In the genomic region with DNA sequence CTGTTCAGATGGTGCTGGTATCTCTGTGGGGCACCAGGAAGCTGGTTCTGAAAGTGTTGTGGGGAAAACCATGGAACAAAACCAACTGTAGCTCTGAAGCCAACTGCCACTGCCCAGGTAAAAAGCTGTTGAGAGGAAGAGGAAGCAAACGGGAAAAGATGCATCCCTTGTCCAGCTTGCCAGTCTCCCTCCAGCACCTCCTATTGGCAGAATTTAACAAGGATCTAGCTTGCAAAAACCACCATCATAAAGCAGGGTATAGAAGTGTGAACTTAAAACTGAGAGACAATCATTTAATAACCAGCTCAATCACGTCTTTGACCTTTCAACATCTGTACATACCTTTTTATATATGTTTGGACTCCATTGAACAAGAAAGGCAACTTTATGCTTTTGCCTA, we compare ENCODE assay signal across 22 cellular contexts. TPM values are rescaled to one million over a fixed set of nuclear protein-coding genes. Genes with fewer than 3 reads are reported as not detected.
A peak's percentile ranks its signal among the peaks of the same experiment; 100 is the strongest.
DNase-seq lines count a peak whose midpoint lies in the region; ATAC-seq, FAIRE-seq and TF ChIP-seq lines count a peak whose summit lies in the region.
"Had no signal": no experiment of that assay in that cellular context is flagged by ENCODE, and none has a peak within 500 bp of the region (broad histone marks: within the 10 kb centered on the region; RNA-seq: fewer than 3 reads in every experiment).

No MANE protein-coding gene starts in this region.

- 0 out of 2 replicates have a peak, but pooled peaks have one; percentile 22 for TF ChIP-seq CTCF in 22Rv1 (IDR thresholded peaks at IDR 0.05)
- TF ChIP-seq CTCF in WTC11 (IDR thresholded peaks at IDR 0.05), result no peak

- H3K36me3 Mint-ChIP-seq in WTC11, result no peaks in the 10 kb centered on the region
- H3K36me3 Mint-ChIP-seq: CD14-positive monocyte had no signal

- FAIRE-seq in GM12891 (lab: Jason Lieb, UNC), result peak; percentile 56
- FAIRE-seq: A549 had no signal

- no peak for DNase-seq in GM12891 (ENCODE audit: insufficient read length, low spot score)
- no peak for DNase-seq in WTC11 (ENCODE audit: low spot score)
- peak; percentile 41 for DNase-seq in iPS-NIHi11 (ENCODE audit: low spot score)
- no peak for DNase-seq in activated CD4-positive, alpha-beta T cell treated with anti-CD3 and anti-CD28 coated beads, Interleukin-2, amount 50 U/mL, for 48 hours
- no peak for DNase-seq in SHP77 (lab: John Stamatoyannopoulos, UW)
- DNase-seq: GF-D8, HFFc6, KBM-7, NCI-H1105, NCI-H1694, NCI-H2081 treated with DMSO at 0.1 percent for 48 hours, NCI-H510A, NCI-H82, OCI-M1 had no signal

- H3K4me3 Mint-ChIP-seq in WTC11, result no peak overlapping the region
- H3K4me3 Mint-ChIP-seq: CD14-positive monocyte, HFFc6 had no signal

- ATAC-seq in WTC11 (peak; percentile 74), HG02763 (IDR thresholded peaks at IDR 0.05; ENCODE audit: unreplicated experiment) (no peak), GM19395 (IDR thresholded peaks at IDR 0.05; ENCODE audit: unreplicated experiment) (no peak)
- ATAC-seq: A549 had no signal

- POLR2A ChIA-PET in WTC11 (lab: Charles Lee), result interaction anchor here (0.5 kb wide), 1 partner anchor 127 kb away, joined by 3 read pairs; no protein-coding TSS in a partner anchor

- H3K4me1 Mint-ChIP-seq in WTC11, result no peaks in the 10 kb centered on the region
- H3K4me1 Mint-ChIP-seq: CD14-positive monocyte had no signal

- peaks cover 9% of the 10 kb centered on the region for H3K27me3 Mint-ChIP-seq in WTC11 (ENCODE audit: low read depth)

- no peaks in the 10 kb centered on the region for H3K9me3 Mint-ChIP-seq in WTC11
- H3K9me3 Mint-ChIP-seq: HFFc6 had no signal

- TF ChIP-seq POLR2A in GM12891 (IDR thresholded peaks at IDR 0.05; ENCODE audit: low read depth, low read length), result no peak

- H3K27ac Mint-ChIP-seq in WTC11, result no peak overlapping the region
- H3K27ac Mint-ChIP-seq: HFFc6 had no signal

- CTCF ChIA-PET in WTC11 (lab: Charles Lee), result interaction anchor here (0.7 to 1.8 kb wide), 16 partner anchors 9 to 298 kb away, joined by 3 to 7 read pairs (median 3); no protein-coding TSS in a partner anchor

- no peak overlapping the region for H3K27ac ChIP-seq in 22Rv1
- H3K27ac ChIP-seq: A549, RWPE1 had no signal

TF ChIP-seq in GM12891, 5 proteins besides CTCF, POLR2A, EP300 and RAD21:
- TF ChIP-seq TAF1 (IDR thresholded peaks at IDR 0.05; ENCODE audit: low read depth, low read length), result no peak
- TF ChIP-seq POLR2AphosphoS5 (IDR thresholded peaks at IDR 0.05; ENCODE audit: low read depth, low read length), result no peak
- TF ChIP-seq POU2F2 (IDR thresholded peaks at IDR 0.05; ENCODE audit: low read depth, low read length), result no peak
- TF ChIP-seq SPI1 (IDR thresholded peaks at IDR 0.05; ENCODE audit: low read depth, low read length), result no peak
- TF ChIP-seq PAX5 (IDR thresholded peaks at IDR 0.05; ENCODE audit: insufficient read depth, low read length, severe bottlenecking), result no peak

TF ChIP-seq in WTC11, 78 proteins besides CTCF, POLR2A, EP300 and RAD21:
- TF ChIP-seq ELF4 (CRISPR knock-in tag; IDR thresholded peaks at IDR 0.05; ENCODE audit: low read depth) (no peak), SMAD4 (CRISPR knock-in tag; IDR thresholded peaks at IDR 0.05) (no peak), CREB1 (CRISPR knock-in tag; IDR thresholded peaks at IDR 0.05) (no peak)
- TF ChIP-seq, protein P1, sequence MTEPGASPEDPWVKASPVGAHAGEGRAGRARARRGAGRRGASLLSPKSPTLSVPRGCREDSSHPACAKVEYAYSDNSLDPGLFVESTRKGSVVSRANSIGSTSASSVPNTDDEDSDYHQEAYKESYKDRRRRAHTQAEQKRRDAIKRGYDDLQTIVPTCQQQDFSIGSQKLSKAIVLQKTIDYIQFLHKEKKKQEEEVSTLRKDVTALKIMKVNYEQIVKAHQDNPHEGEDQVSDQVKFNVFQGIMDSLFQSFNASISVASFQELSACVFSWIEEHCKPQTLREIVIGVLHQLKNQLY (CRISPR knock-in tag; IDR thresholded peaks at IDR 0.05), result no peak

RNA-seq across cellular contexts. Expression of gene PATE1, which starts 4.5 kb away (rescaled TPM):
- polyA plus RNA-seq in GM12891 (2012; ENCODE audit: low read depth, missing spikeins), result not detected
- not detected in 3 replicates for total RNA-seq in WTC11 (2021)
- total RNA-seq: Daoy, H4, HFFc6 had no signal
- polyA plus RNA-seq: A549, CD14-positive monocyte had no signal

RNA-seq across cellular contexts. Expression of gene PATE2, which starts 28.0 kb away (rescaled TPM):
- 0.09 TPM for polyA plus RNA-seq in GM12891 (2012; ENCODE audit: low read depth, missing spikeins)
- total RNA-seq in WTC11 (2021), result not detected in 3 replicates
- total RNA-seq: H4 had no signal
- polyA plus RNA-seq: CD14-positive monocyte had no signal

RNA-seq across cellular contexts. Expression of gene PATE3, which starts 37.3 kb away (rescaled TPM):
- polyA plus RNA-seq in GM12891 (2012; ENCODE audit: low read depth, missing spikeins), result not detected
- not detected in 3 replicates for total RNA-seq in WTC11 (2021)
- total RNA-seq: Daoy, H4, HFFc6 had no signal
- polyA plus RNA-seq: A549, CD14-positive monocyte had no signal
